In genomic region chr14:101463566-101464171, GRCh38 we compare ENCODE assay signal across 19 cellular contexts.
DNase-seq lines count a peak whose midpoint lies in the region; ATAC-seq, FAIRE-seq and TF ChIP-seq lines count a peak whose summit lies in the region.
"Had no signal": no experiment of that assay in that cellular context is flagged by ENCODE, and none has a peak within 500 bp of the region (broad histone marks: within the 10 kb centered on the region; RNA-seq: fewer than 3 reads in every experiment).

No MANE protein-coding gene starts in this region.

- H3K4me1 ChIP-seq in IMR-90 (ENCODE audit: control insufficient read depth, insufficient read depth, low read length): no peaks in the 10 kb centered on the region
- H3K4me1 ChIP-seq in kidney (ENCODE audit: control insufficient read depth in 1 of 2, insufficient read depth in 1 of 2, low read depth in 1 of 2, low read length in 2 of 2): no peaks in the 10 kb centered on the region
- H3K4me1 ChIP-seq in trophoblast cell (ENCODE audit: control insufficient read depth in 1 of 2, insufficient read depth in 2 of 2, low read length in 2 of 2): peaks cover 23 to 25% of the 10 kb centered on the region in 2 experiments

- H3K4me3 Mint-ChIP-seq in activated CD4-positive, alpha-beta memory T cell treated with anti-CD3 and anti-CD28 coated beads for 36 hours: no peak overlapping the region
- H3K4me3 Mint-ChIP-seq in activated CD4-positive, alpha-beta memory T cell treated with anti-CD3 and anti-CD28 coated beads, Interleukin-2, amount 10 ng/mL, durations not matched to agents 7 days and 5 days: no peak overlapping the region
- H3K4me3 Mint-ChIP-seq: CD14-positive monocyte had no signal

- DNase-seq in activated CD4-positive, alpha-beta memory T cell treated with anti-CD3 and anti-CD28 coated beads for 36 hours: peak; percentile 1
- no peak for DNase-seq in activated CD4-positive, alpha-beta memory T cell treated with anti-CD3 and anti-CD28 coated beads, Interleukin-2, amount 10 ng/mL, durations not matched to agents 7 days and 5 days
- no peak for DNase-seq in IMR-90
- peak; percentile 10 for DNase-seq in kidney
- DNase-seq in trophoblast cell: no peak
- DNase-seq in dorsolateral prefrontal cortex: no peak
- DNase-seq in NCI-H526 (lab: John Stamatoyannopoulos, UW): no peak
- no peak for DNase-seq in NCI-H2029 treated with DMSO at 0.1 percent for 48 hours (lab: John Stamatoyannopoulos, UW)
- DNase-seq: DMS79 treated with DMSO at 0.1 percent for 48 hours, H7, NCI-H1105 treated with DMSO at 0.1 percent for 48 hours, NCI-H1694, NCI-H510A treated with DMSO at 0.1 percent for 48 hours, NCI-H82, OCI-M1, SHP77 treated with DMSO at 0.1 percent for 48 hours had no signal

- H3K36me3 ChIP-seq in IMR-90 (ENCODE audit: control insufficient read depth, insufficient read depth, low read length) (no peaks in the 10 kb centered on the region), kidney (ENCODE audit: control insufficient read depth in 1 of 2, insufficient read depth in 2 of 2, low read length in 2 of 2) (no peaks in the 10 kb centered on the region), trophoblast cell (ENCODE audit: control insufficient read depth in 1 of 2, insufficient read depth in 2 of 2, low read length in 2 of 2) (no peaks in the 10 kb centered on the region)

- dilution Hi-C loops in IMR-90 (cut with HindIII; ENCODE audit: low sequenced_read_pairs, unreplicated experiment): no loop called here

- H2BK12ac ChIP-seq in trophoblast cell (ENCODE audit: low read length): no peak overlapping the region

- no peaks in the 10 kb centered on the region for H3K36me3 Mint-ChIP-seq in activated CD4-positive, alpha-beta memory T cell treated with anti-CD3 and anti-CD28 coated beads for 36 hours
- no peaks in the 10 kb centered on the region for H3K36me3 Mint-ChIP-seq in activated CD4-positive, alpha-beta memory T cell treated with anti-CD3 and anti-CD28 coated beads, Interleukin-2, amount 10 ng/mL, durations not matched to agents 7 days and 5 days (ENCODE audit: low read depth)
- H3K36me3 Mint-ChIP-seq: CD14-positive monocyte had no signal

- H3K4me3 ChIP-seq in IMR-90 (ENCODE audit: insufficient read depth, low read depth, low read length): no peak overlapping the region
- no peak overlapping the region for H3K4me3 ChIP-seq in kidney (ENCODE audit: low read length in 2 of 2)
- peak overlapping the region; percentile 11 for H3K4me3 ChIP-seq in trophoblast cell (ENCODE audit: low read depth, low read length)
- H3K4me3 ChIP-seq in dorsolateral prefrontal cortex: no peak overlapping the region
- H3K4me3 ChIP-seq: K562 had no signal

- no peak overlapping the region for H3K4me2 ChIP-seq in IMR-90 (ENCODE audit: low read depth, low read length)
- no peak overlapping the region for H3K4me2 ChIP-seq in trophoblast cell (ENCODE audit: low read length)

- no peak overlapping the region for H3K18ac ChIP-seq in IMR-90 (ENCODE audit: low read depth, low read length)
- no peak overlapping the region for H3K18ac ChIP-seq in trophoblast cell (ENCODE audit: low read length)

- H2AFZ ChIP-seq in IMR-90 (replicated peaks; ENCODE audit: low read length, poor library complexity): no peak overlapping the region
- H2AFZ ChIP-seq in trophoblast cell (ENCODE audit: insufficient read depth, low read length, poor library complexity): no peak overlapping the region

- in situ Hi-C loops in IMR-90 (cut with MboI; ENCODE audit: low sequenced_read_pairs): no loop called here

- POLR2A ChIA-PET in activated CD4-positive, alpha-beta memory T cell treated with anti-CD3 and anti-CD28 coated beads for 36 hours (lab: Charles Lee): no interaction called here
- POLR2A ChIA-PET in activated CD4-positive, alpha-beta memory T cell treated with anti-CD3 and anti-CD28 coated beads, Interleukin-2, amount 10 ng/mL, durations not matched to agents 7 days and 5 days (lab: Charles Lee): no interaction called here
- POLR2A ChIA-PET in IMR-90 (lab: Charles Lee; ENCODE audit: unreplicated experiment): no interaction called here

- no peak overlapping the region for H4K12ac ChIP-seq in trophoblast cell (ENCODE audit: low read depth, low read length)

- no TSS peak for BruUV-seq in IMR-90 (replicated peaks; lab: Mats Ljungman, UMichigan)

- no peaks in the 10 kb centered on the region for H4K20me1 ChIP-seq in IMR-90 (ENCODE audit: insufficient read depth, low read length)

- no peaks in the 10 kb centered on the region for H3K4me1 Mint-ChIP-seq in activated CD4-positive, alpha-beta memory T cell treated with anti-CD3 and anti-CD28 coated beads for 36 hours (ENCODE audit: low read depth)
- H3K4me1 Mint-ChIP-seq in activated CD4-positive, alpha-beta memory T cell treated with anti-CD3 and anti-CD28 coated beads, Interleukin-2, amount 10 ng/mL, durations not matched to agents 7 days and 5 days: no peaks in the 10 kb centered on the region
- H3K4me1 Mint-ChIP-seq: CD14-positive monocyte had no signal

- H2BK15ac ChIP-seq in IMR-90 (ENCODE audit: low read depth, low read length): no peak overlapping the region

- H2BK120ac ChIP-seq in IMR-90 (ENCODE audit: low read depth, low read length) (no peak overlapping the region), trophoblast cell (ENCODE audit: insufficient read depth, low read length, poor library complexity) (no peak overlapping the region)

- peak overlapping the region; percentile 7 for H2BK5ac ChIP-seq in IMR-90 (ENCODE audit: low read depth, low read length, poor library complexity, severe bottlenecking)
- no peak overlapping the region for H2BK5ac ChIP-seq in trophoblast cell (ENCODE audit: low read depth, low read length, poor library complexity)

- no peak overlapping the region for H2BK20ac ChIP-seq in IMR-90 (ENCODE audit: low read depth, low read length)

- H3K27me3 Mint-ChIP-seq in activated CD4-positive, alpha-beta memory T cell treated with anti-CD3 and anti-CD28 coated beads for 36 hours: peaks cover 26% of the 10 kb centered on the region
- H3K27me3 Mint-ChIP-seq in activated CD4-positive, alpha-beta memory T cell treated with anti-CD3 and anti-CD28 coated beads, Interleukin-2, amount 10 ng/mL, durations not matched to agents 7 days and 5 days: peaks cover 22% of the 10 kb centered on the region

- no peaks in the 10 kb centered on the region; the same call in 1 of the 2 replicates for H3K9me1 ChIP-seq in IMR-90 (ENCODE audit: insufficient read depth, low read length)

- H4K5ac ChIP-seq in IMR-90 (ENCODE audit: low read depth, low read length): no peak overlapping the region

- H4K8ac ChIP-seq in IMR-90 (ENCODE audit: low read depth in 2 of 2, low read length in 2 of 2) (no peak overlapping the region), trophoblast cell (ENCODE audit: low read depth, low read length) (no peak overlapping the region)

- 86% methylated on average over 1 of the region's 1 CpG; no CpG with 5 or more reads in 1 of the 2 experiments for WGBS in IMR-90 (ENCODE audit: extremely low coverage in 2 of 2, insufficient read length in 1 of 2), 2 experiments
- no CpG with 5 or more reads among the region's 1 CpG for WGBS in trophoblast cell (ENCODE audit: extremely low coverage, insufficient coverage, insufficient read length)

- H3K27me3 ChIP-seq in IMR-90 (ENCODE audit: control insufficient read depth, insufficient read depth, low read length) (peaks cover 30% of the 10 kb centered on the region), trophoblast cell (ENCODE audit: insufficient read depth, low read length) (no peaks in the 10 kb centered on the region), dorsolateral prefrontal cortex (peaks cover 0 to 44% (median 28%) of the 10 kb centered on the region in 45 donors)

- H3K9ac ChIP-seq in IMR-90 (ENCODE audit: low read depth, low read length) (no peak overlapping the region), kidney (ENCODE audit: low read length in 2 of 2) (no peak overlapping the region), trophoblast cell (ENCODE audit: low read length) (no peak overlapping the region)

- H4K91ac ChIP-seq in IMR-90 (ENCODE audit: insufficient read depth, low read depth, low read length) (no peak overlapping the region), trophoblast cell (ENCODE audit: low read depth, low read length) (no peak overlapping the region)

- intact Hi-C loops in activated CD4-positive, alpha-beta memory T cell treated with anti-CD3 and anti-CD28 coated beads for 36 hours (cut with micrococcal nuclease): no loop called here
- intact Hi-C loops in IMR-90 (cut with micrococcal nuclease) (no loop called here), kidney (cut with DNase I) (no loop called here), dorsolateral prefrontal cortex (cut with DNase I) (no loop called here)

- no peak overlapping the region for H3K4ac ChIP-seq in IMR-90 (ENCODE audit: low read depth, low read length)
- H3K4ac ChIP-seq in trophoblast cell (ENCODE audit: low read depth, low read length): no peak overlapping the region

- no peaks in the 10 kb centered on the region for H3K79me1 ChIP-seq in IMR-90 (ENCODE audit: low read depth in 1 of 2, low read length in 2 of 2)
- peaks cover 12% of the 10 kb centered on the region for H3K79me1 ChIP-seq in trophoblast cell (ENCODE audit: low read length)

- H2AK9ac ChIP-seq in IMR-90 (replicated peaks; ENCODE audit: low read depth, low read length, poor library complexity): peak overlapping the region; percentile 68

- TF ChIP-seq POLR2A in IMR-90 (IDR thresholded peaks at IDR 0.05; ENCODE audit: low read depth, low read length): no peak

- CTCF ChIA-PET in activated CD4-positive, alpha-beta memory T cell treated with anti-CD3 and anti-CD28 coated beads for 36 hours (lab: Charles Lee): no interaction called here
- CTCF ChIA-PET in activated CD4-positive, alpha-beta memory T cell treated with anti-CD3 and anti-CD28 coated beads, Interleukin-2, amount 10 ng/mL, durations not matched to agents 7 days and 5 days (lab: Charles Lee): no interaction called here
- CTCF ChIA-PET in IMR-90 (lab: Yijun Ruan, JAX): no interaction called here

- no peak for ATAC-seq in IMR-90 (ENCODE audit: low read depth)

- TF ChIP-seq CTCF in IMR-90 (conservative IDR thresholded peaks at IDR 0.05; ENCODE audit: low read depth, low read length) (no peak), kidney (IDR thresholded peaks at IDR 0.05; ENCODE audit: borderline replicate concordance, extremely low read depth, insufficient read depth) (no peak), dorsolateral prefrontal cortex (IDR thresholded peaks at IDR 0.05 in 54 of 56, conservative IDR thresholded peaks at IDR 0.05 in 2 of 56; ENCODE audit: low read depth in 1 of 56, partially characterized antibody in 56 of 56) (no peak)

- H3K79me2 ChIP-seq in trophoblast cell (ENCODE audit: control insufficient read depth, insufficient read depth, low read length, poor library complexity): peaks cover 1% of the 10 kb centered on the region

- no peak overlapping the region for H2AK5ac ChIP-seq in IMR-90 (ENCODE audit: low read depth, low read length)
- no peak overlapping the region for H2AK5ac ChIP-seq in trophoblast cell (ENCODE audit: low read length)

- H3K9me3 Mint-ChIP-seq in activated CD4-positive, alpha-beta memory T cell treated with anti-CD3 and anti-CD28 coated beads for 36 hours: no peaks in the 10 kb centered on the region
- no peaks in the 10 kb centered on the region for H3K9me3 Mint-ChIP-seq in activated CD4-positive, alpha-beta memory T cell treated with anti-CD3 and anti-CD28 coated beads, Interleukin-2, amount 10 ng/mL, durations not matched to agents 7 days and 5 days
- H3K9me3 Mint-ChIP-seq: CD14-positive monocyte had no signal

- H3K9me3 ChIP-seq in IMR-90 (ENCODE audit: control insufficient read depth, insufficient read depth, low read length) (no peaks in the 10 kb centered on the region), kidney (ENCODE audit: control insufficient read depth in 1 of 2, low read length in 2 of 2) (no peaks in the 10 kb centered on the region), trophoblast cell (ENCODE audit: insufficient read depth, low read depth, low read length) (no peaks in the 10 kb centered on the region)

- H3K27ac Mint-ChIP-seq in activated CD4-positive, alpha-beta memory T cell treated with anti-CD3 and anti-CD28 coated beads for 36 hours: no peak overlapping the region
- no peak overlapping the region for H3K27ac Mint-ChIP-seq in activated CD4-positive, alpha-beta memory T cell treated with anti-CD3 and anti-CD28 coated beads, Interleukin-2, amount 10 ng/mL, durations not matched to agents 7 days and 5 days
- H3K27ac Mint-ChIP-seq: CD14-positive monocyte had no signal

- FAIRE-seq in kidney (lab: Jason Lieb, UNC): no peak
- FAIRE-seq: K562 had no signal

- TF ChIP-seq RAD21 in IMR-90 (IDR thresholded peaks at IDR 0.05; ENCODE audit: low read length): no peak

- H3K27ac ChIP-seq in IMR-90 (ENCODE audit: insufficient read depth, low read length) (no peak overlapping the region), kidney (ENCODE audit: low read depth in 2 of 2, low read length in 2 of 2) (no peak overlapping the region), trophoblast cell (ENCODE audit: low read depth, low read length) (no peak overlapping the region), dorsolateral prefrontal cortex (no peak overlapping the region)
- H3K27ac ChIP-seq: 22Rv1 had no signal

- H3K23ac ChIP-seq in IMR-90 (ENCODE audit: low read depth, low read length) (no peak overlapping the region), trophoblast cell (ENCODE audit: low read length) (no peak overlapping the region)

- no peak overlapping the region for H3K56ac ChIP-seq in IMR-90 (ENCODE audit: extremely low read depth, insufficient read depth, low read length)

- no peak overlapping the region for H3K14ac ChIP-seq in IMR-90 (replicated peaks; ENCODE audit: low read depth, low read length)
- H3K14ac ChIP-seq in trophoblast cell (ENCODE audit: low read length): no peak overlapping the region

Comparison
In these comparisons a context has a peak if more than half of its experiments do, and no peak if none do; other contexts are left out.
1. DNase-seq: peak in activated CD4-positive, alpha-beta memory T cell treated with anti-CD3 and anti-CD28 coated beads for 36 hours (single experiment) and kidney (single experiment); none in activated CD4-positive, alpha-beta memory T cell treated with anti-CD3 and anti-CD28 coated beads, Interleukin-2, amount 10 ng/mL, durations not matched to agents 7 days and 5 days (single experiment), IMR-90 (single experiment), trophoblast cell (0 of 2), dorsolateral prefrontal cortex (0 of 10), NCI-H526 (0 of 2) and NCI-H2029 treated with DMSO at 0.1 percent for 48 hours (single experiment).